ENCODE assay signal across 1 cellular context in genomic region chr9:121949766-121950165, GRCh38.
TF ChIP-seq lines count a peak whose summit lies in the region.

No MANE protein-coding gene starts in this region.

TF ChIP-seq in IMR-90, 13 proteins besides CTCF, POLR2A, EP300 and RAD21 (continued from another document):
- TF ChIP-seq, protein P1, sequence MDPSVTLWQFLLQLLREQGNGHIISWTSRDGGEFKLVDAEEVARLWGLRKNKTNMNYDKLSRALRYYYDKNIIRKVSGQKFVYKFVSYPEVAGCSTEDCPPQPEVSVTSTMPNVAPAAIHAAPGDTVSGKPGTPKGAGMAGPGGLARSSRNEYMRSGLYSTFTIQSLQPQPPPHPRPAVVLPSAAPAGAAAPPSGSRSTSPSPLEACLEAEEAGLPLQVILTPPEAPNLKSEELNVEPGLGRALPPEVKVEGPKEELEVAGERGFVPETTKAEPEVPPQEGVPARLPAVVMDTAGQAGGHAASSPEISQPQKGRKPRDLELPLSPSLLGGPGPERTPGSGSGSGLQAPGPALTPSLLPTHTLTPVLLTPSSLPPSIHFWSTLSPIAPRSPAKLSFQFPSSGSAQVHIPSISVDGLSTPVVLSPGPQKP (IDR thresholded peaks at IDR 0.05; ENCODE audit: borderline replicate concordance, low read depth, low read length) = no peak
- no peak for TF ChIP-seq MAZ (IDR thresholded peaks at IDR 0.05; ENCODE audit: borderline replicate concordance, low read depth, low read length)
- TF ChIP-seq CHD1 (IDR thresholded peaks at IDR 0.05; ENCODE audit: low read depth, low read length) = no peak
- no peak for TF ChIP-seq BHLHE40 (IDR thresholded peaks at IDR 0.05; ENCODE audit: low read depth, low read length)
- TF ChIP-seq RCOR1 (IDR thresholded peaks at IDR 0.05; ENCODE audit: insufficient replicate concordance, low read length) = no peak
- no peak for TF ChIP-seq FOS (IDR thresholded peaks at IDR 0.05; ENCODE audit: low read depth, low read length)
- TF ChIP-seq MAFK (IDR thresholded peaks at IDR 0.05; ENCODE audit: low read depth, low read length) = no peak
- TF ChIP-seq RFX5 (IDR thresholded peaks at IDR 0.05; ENCODE audit: low read depth, low read length) = no peak
TF ChIP-seq in IMR-90: peak in this region for 0.
